Comparison of ENCODE assay signal across 7 cellular contexts in the genomic region with DNA sequence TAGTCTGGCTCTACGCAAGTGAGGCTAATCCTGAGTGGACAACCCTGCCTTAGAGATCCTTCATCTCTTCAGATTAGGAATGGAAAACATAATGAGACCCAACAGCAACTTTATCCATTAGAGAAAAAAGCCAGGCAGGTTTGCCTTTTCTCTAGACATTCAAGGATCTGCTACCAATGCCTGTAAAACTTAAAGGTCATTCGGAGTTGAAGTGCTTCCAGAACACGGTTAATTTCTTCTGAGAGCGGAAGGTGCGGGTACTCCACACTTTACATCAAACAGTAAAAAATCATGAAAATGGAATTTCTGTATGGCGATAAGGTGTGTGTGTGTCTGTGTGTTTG.
DNase-seq lines count a peak whose midpoint lies in the region; TF ChIP-seq lines count a peak whose summit lies in the region.

No MANE protein-coding gene starts in this region.

- peaks cover 0 to 32% (median 22%) of the 10 kb centered on the region in 6 donors for H3K4me1 ChIP-seq in spleen

- in situ Hi-C loops in ACHN (cut with HindIII; ENCODE audit: low pct_ligation_motif_present, low pct_unique_long_range_greater_than_20kb, low sequenced_read_pairs): no loop called here

- H3K4me3 ChIP-seq in H7 (ENCODE audit: insufficient read depth, low read depth, low read length) (peak overlapping the region; percentile 93), iPS-11a (ENCODE audit: low read depth, low read length) (peak overlapping the region; percentile 84), spleen (peak overlapping the region; percentile 75 to 92 (median 83))

- H3K27me3 ChIP-seq in H7 (ENCODE audit: control insufficient read depth, insufficient read depth, low read length) (no peaks in the 10 kb centered on the region), spleen (replicated peaks in 1 of 7) (peaks cover 0 to 9% (median 0%) of the 10 kb centered on the region in 7 donors)

- no peak for TF ChIP-seq POLR2A in spleen (IDR thresholded peaks at IDR 0.05)

- H3K27ac ChIP-seq in VCaP (peak overlapping the region; percentile 85), spleen (peak overlapping the region in 7 of 8 donors; percentile 77 to 91 (median 90))

- intact Hi-C loops in spleen (cut with DNase I; ENCODE audit: low total_unique reads): no loop called here

- no peaks in the 10 kb centered on the region for H3K9me3 ChIP-seq in spleen

- TF ChIP-seq CTCF in VCaP (conservative IDR thresholded peaks at IDR 0.05): no peak
- TF ChIP-seq CTCF in spleen (IDR thresholded peaks at IDR 0.05 in 8 of 11, conservative IDR thresholded peaks at IDR 0.05 in 3 of 11): no peak

- DNase-seq in H7 (no peak), spleen (no peak), HUDEP-2 (lab: John Stamatoyannopoulos, UW; ENCODE audit: unreplicated experiment in 76 of 76) (no peak), ACHN (no peak)
- DNase-seq in activated CD4-positive, alpha-beta T cell treated with anti-CD3 and anti-CD28 coated beads for 4 hours: no peak

- H3K36me3 ChIP-seq in H7 (replicated peaks; ENCODE audit: control insufficient read depth, insufficient read depth, low read length) (no peaks in the 10 kb centered on the region), spleen (no peaks in the 10 kb centered on the region)

- WGBS in spleen, 5 donors: 48 to 69% (median 58%) methylated on average over 6 of the region's 6 CpGs
